ENCODE assay signal across 16 cellular contexts in the genomic region with DNA sequence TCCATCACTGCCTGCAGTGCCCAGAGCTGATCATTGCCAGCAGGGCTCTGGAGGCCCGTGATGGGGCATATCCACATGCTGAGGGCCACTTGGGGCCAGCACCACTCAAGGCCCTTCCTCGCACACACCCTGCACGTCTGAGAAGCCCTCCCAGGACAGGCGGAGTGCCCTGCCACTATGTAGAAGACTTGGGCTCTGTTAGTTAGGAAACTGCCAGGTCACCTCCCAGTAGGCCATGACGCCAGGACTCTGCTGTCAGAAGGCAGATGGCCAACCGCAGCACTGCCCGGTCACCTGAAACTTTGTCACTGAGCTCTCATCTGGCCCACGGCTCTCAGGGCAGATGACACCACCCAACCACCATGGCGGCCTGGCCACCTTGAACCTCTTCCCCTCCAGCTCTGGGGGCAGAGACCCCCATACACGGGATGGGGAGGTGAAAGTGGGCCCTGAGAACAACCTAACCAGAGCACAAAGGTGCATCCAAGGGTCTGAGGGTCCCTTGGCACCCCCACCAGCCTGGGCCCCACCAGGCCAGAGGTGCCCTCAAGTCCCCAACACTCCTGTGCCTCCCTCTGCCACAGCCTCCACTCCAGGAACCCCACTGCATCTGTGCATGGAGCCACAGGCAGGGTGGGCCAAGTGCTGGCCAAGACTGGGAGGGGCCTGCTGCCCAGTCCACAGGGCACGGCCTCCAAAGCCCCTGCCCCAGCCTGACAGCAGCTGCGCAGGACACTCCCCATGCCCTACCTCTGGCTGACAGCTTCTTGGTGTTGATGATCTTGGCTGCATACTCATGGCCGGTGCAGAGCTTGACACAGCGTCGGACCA. TPM values are rescaled to one million over a fixed set of nuclear protein-coding genes. Genes with fewer than 3 reads are reported as not detected.
DNase-seq lines count a peak whose midpoint lies in the region; ATAC-seq and TF ChIP-seq lines count a peak whose summit lies in the region.
"Had no signal": no experiment of that assay in that cellular context is flagged by ENCODE, and none has a peak within 500 bp of the region (broad histone marks: within the 10 kb centered on the region; RNA-seq: fewer than 3 reads in every experiment).

No MANE protein-coding gene starts in this region.

- H3K27me3 ChIP-seq in stomach = no peaks in the 10 kb centered on the region
- H3K27me3 ChIP-seq: testis had no signal

- H3K9me3 Mint-ChIP-seq in brain = no peaks in the 10 kb centered on the region
- no peaks in the 10 kb centered on the region for H3K9me3 Mint-ChIP-seq in activated T-helper 1 cell treated with anti-CD3 and anti-CD28 coated beads, Interleukin-12 subunit alpha, Interleukin-12 subunit beta, Interleukin-2, Interleukin-4 antibody, amounts not matched to agents 30 ng/mL and 10 ng/mL and 1 ng/mL, durations not matched to agents 14 hours and 24 hours and 36 hours
- H3K9me3 Mint-ChIP-seq: activated T-helper 17 cell treated with anti-CD3 and anti-CD28 coated beads, Interleukin-2, amount 50 U/mL, for 72 hours had no signal

- no peak for ATAC-seq in HG02973 (IDR thresholded peaks at IDR 0.05; ENCODE audit: unreplicated experiment)
- ATAC-seq: activated T-helper 17 cell treated with anti-CD3 and anti-CD28 coated beads, Interleukin-2, amount 50 U/mL, for 72 hours had no signal

- no peak overlapping the region for H3K4me3 ChIP-seq in stomach
- H3K4me3 ChIP-seq: testis had no signal

- 86 to 93% (median 91%) methylated on average over 12 to 15 of the region's 15 CpGs for WGBS in stomach, 5 donors

- no peaks in the 10 kb centered on the region for H3K4me1 ChIP-seq in stomach
- H3K4me1 ChIP-seq: testis had no signal

- no peak overlapping the region for H3K27ac ChIP-seq in stomach
- H3K27ac ChIP-seq: epithelial cell of prostate, testis, VCaP had no signal

- TF ChIP-seq POLR2A in stomach (IDR thresholded peaks at IDR 0.05) = no peak

- TF ChIP-seq EP300 in stomach (IDR thresholded peaks at IDR 0.05) = no peak

- peak; percentile 21 for DNase-seq in activated CD4-positive, CD25-positive, alpha-beta regulatory T cell treated with anti-CD3 and anti-CD28 coated beads, Interleukin-2, amount 50 U/mL, for 72 hours
- no peak for DNase-seq in activated CD4-positive, CD25-positive, alpha-beta regulatory T cell (lab: John Stamatoyannopoulos, UW)
- DNase-seq in medulla oblongata (ENCODE audit: extremely low spot score) (peak; percentile 8), stomach (no peak)
- peak; percentile 12 for DNase-seq in stimulated activated CD8-positive, alpha-beta memory T cell treated with anti-CD3 and anti-CD28 coated beads, Interleukin-4, amount 100 ng/mL, for 48 hours
- no peak for DNase-seq in activated T-helper 1 cell treated with anti-CD3 and anti-CD28 coated beads, Interleukin-12 subunit alpha, Interleukin-12 subunit beta, Interleukin-2, Interleukin-4 antibody, amounts not matched to agents 30 ng/mL and 10 ng/mL and 1 ng/mL, durations not matched to agents 14 hours and 24 hours and 36 hours (ENCODE audit: low spot score)
- DNase-seq: caudate nucleus, Karpas-422, mammary epithelial cell, NCI-H2029 treated with DMSO at 0.1 percent for 48 hours, testis had no signal

- no peaks in the 10 kb centered on the region for H3K9me3 ChIP-seq in stomach
- H3K9me3 ChIP-seq: testis had no signal

- H3K36me3 ChIP-seq in stomach = no peaks in the 10 kb centered on the region

- intact Hi-C loops in stomach (cut with DNase I; ENCODE audit: low total_unique reads) = no loop called here
- intact Hi-C loops in activated T-helper 1 cell treated with anti-CD3 and anti-CD28 coated beads, Interleukin-12 subunit alpha, Interleukin-12 subunit beta, Interleukin-2, Interleukin-4 antibody, amounts not matched to agents 30 ng/mL and 10 ng/mL and 1 ng/mL, durations not matched to agents 14 hours and 24 hours and 36 hours (cut with micrococcal nuclease) = no loop called here

- H3K4me1 Mint-ChIP-seq in brain = peaks cover 15% of the 10 kb centered on the region
- H3K4me1 Mint-ChIP-seq in activated T-helper 1 cell treated with anti-CD3 and anti-CD28 coated beads, Interleukin-12 subunit alpha, Interleukin-12 subunit beta, Interleukin-2, Interleukin-4 antibody, amounts not matched to agents 30 ng/mL and 10 ng/mL and 1 ng/mL, durations not matched to agents 14 hours and 24 hours and 36 hours (ENCODE audit: low read depth) = no peaks in the 10 kb centered on the region
- H3K4me1 Mint-ChIP-seq: activated T-helper 17 cell treated with anti-CD3 and anti-CD28 coated beads, Interleukin-2, amount 50 U/mL, for 72 hours had no signal

- H3K27ac Mint-ChIP-seq in brain = peak overlapping the region in 3 of 5 experiments; percentile 48 to 80 (median 65)
- no peak overlapping the region for H3K27ac Mint-ChIP-seq in activated T-helper 1 cell treated with anti-CD3 and anti-CD28 coated beads, Interleukin-12 subunit alpha, Interleukin-12 subunit beta, Interleukin-2, Interleukin-4 antibody, amounts not matched to agents 30 ng/mL and 10 ng/mL and 1 ng/mL, durations not matched to agents 14 hours and 24 hours and 36 hours
- H3K27ac Mint-ChIP-seq: activated T-helper 17 cell treated with anti-CD3 and anti-CD28 coated beads, Interleukin-2, amount 50 U/mL, for 72 hours had no signal

- H3K27me3 Mint-ChIP-seq in brain = no peaks in the 10 kb centered on the region
- H3K27me3 Mint-ChIP-seq in activated T-helper 1 cell treated with anti-CD3 and anti-CD28 coated beads, Interleukin-12 subunit alpha, Interleukin-12 subunit beta, Interleukin-2, Interleukin-4 antibody, amounts not matched to agents 30 ng/mL and 10 ng/mL and 1 ng/mL, durations not matched to agents 14 hours and 24 hours and 36 hours (ENCODE audit: insufficient read depth) = peaks cover 2% of the 10 kb centered on the region
- H3K27me3 Mint-ChIP-seq: activated T-helper 17 cell treated with anti-CD3 and anti-CD28 coated beads, Interleukin-2, amount 50 U/mL, for 72 hours had no signal

- H3K36me3 Mint-ChIP-seq in brain = no peaks in the 10 kb centered on the region
- H3K36me3 Mint-ChIP-seq in activated T-helper 1 cell treated with anti-CD3 and anti-CD28 coated beads, Interleukin-12 subunit alpha, Interleukin-12 subunit beta, Interleukin-2, Interleukin-4 antibody, amounts not matched to agents 30 ng/mL and 10 ng/mL and 1 ng/mL, durations not matched to agents 14 hours and 24 hours and 36 hours (ENCODE audit: low read depth) = no peaks in the 10 kb centered on the region

- TF ChIP-seq CTCF in brain (conservative IDR thresholded peaks at IDR 0.05) (no peak), stomach (IDR thresholded peaks at IDR 0.05) (no peak)

- H3K4me3 Mint-ChIP-seq in brain = no peak overlapping the region
- no peak overlapping the region for H3K4me3 Mint-ChIP-seq in activated T-helper 1 cell treated with anti-CD3 and anti-CD28 coated beads, Interleukin-12 subunit alpha, Interleukin-12 subunit beta, Interleukin-2, Interleukin-4 antibody, amounts not matched to agents 30 ng/mL and 10 ng/mL and 1 ng/mL, durations not matched to agents 14 hours and 24 hours and 36 hours
- H3K4me3 Mint-ChIP-seq: activated T-helper 17 cell treated with anti-CD3 and anti-CD28 coated beads, Interleukin-2, amount 50 U/mL, for 72 hours had no signal

RNA-seq across cellular contexts. Expression of a gene that starts 41.8 kb away (rescaled TPM):
- polyA plus RNA-seq in brain (ENCODE audit: insufficient read depth, low read depth, low replicate concordance) (88.4 TPM), stomach (10 to 100 TPM in 1 of 3 donors, 1 to 10 TPM in 2; 2.9 to 28.4 (median 6.2) TPM)
- 1 to 10 TPM in 2 of 5 donors, under 1 TPM in 1, not detected in 2; 0.92 to 7.6 (median 4.6) TPM for total RNA-seq in stomach
- 0.47 and 0.76 TPM in 2 replicates for total RNA-seq in activated T-helper 1 cell treated with anti-CD3 and anti-CD28 coated beads, Interleukin-12 subunit alpha, Interleukin-12 subunit beta, Interleukin-2, Interleukin-4 antibody, amounts not matched to agents 30 ng/mL and 10 ng/mL and 1 ng/mL, durations not matched to agents 14 hours and 24 hours and 36 hours

Comparison
In these comparisons a context has a peak if more than half of its experiments do, and no peak if none do; other contexts are left out.
1. DNase-seq: peak in activated CD4-positive, CD25-positive, alpha-beta regulatory T cell treated with anti-CD3 and anti-CD28 coated beads, Interleukin-2, amount 50 U/mL, for 72 hours (single experiment), medulla oblongata (single experiment) and stimulated activated CD8-positive, alpha-beta memory T cell treated with anti-CD3 and anti-CD28 coated beads, Interleukin-4, amount 100 ng/mL, for 48 hours (single experiment); none in activated CD4-positive, CD25-positive, alpha-beta regulatory T cell (0 of 4), stomach (single experiment) and activated T-helper 1 cell treated with anti-CD3 and anti-CD28 coated beads, Interleukin-12 subunit alpha, Interleukin-12 subunit beta, Interleukin-2, Interleukin-4 antibody, amounts not matched to agents 30 ng/mL and 10 ng/mL and 1 ng/mL, durations not matched to agents 14 hours and 24 hours and 36 hours (single experiment).